Comparison of ENCODE assay signal across 22 cellular contexts in the genomic region with DNA sequence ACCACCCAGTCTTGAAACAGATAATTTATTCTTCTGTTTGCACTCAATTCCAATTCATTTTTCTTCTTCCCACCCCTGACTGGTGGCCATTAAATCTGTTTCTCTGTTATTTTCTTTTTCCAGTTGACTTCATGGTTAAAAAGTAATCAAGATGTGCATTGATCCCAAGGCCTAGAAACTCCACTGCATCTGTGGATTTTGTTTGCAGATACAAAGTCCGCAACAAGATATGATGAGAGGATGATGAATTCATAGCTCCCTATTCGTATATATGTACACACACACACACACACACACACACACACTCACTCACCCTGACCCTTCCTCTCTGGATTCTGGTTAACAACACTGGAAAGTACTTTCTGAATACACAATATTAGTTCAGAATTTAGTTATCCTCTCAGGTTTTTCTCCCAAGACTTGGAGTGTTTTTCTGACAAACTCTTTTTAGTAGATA. TPM values are rescaled to one million over a fixed set of nuclear protein-coding genes. Genes with fewer than 3 reads are reported as not detected.
A peak's percentile ranks its signal among the peaks of the same experiment; 100 is the strongest.
DNase-seq lines count a peak whose midpoint lies in the region; ATAC-seq and TF ChIP-seq lines count a peak whose summit lies in the region.
"Had no signal": no experiment of that assay in that cellular context is flagged by ENCODE, and none has a peak within 500 bp of the region (broad histone marks: within the 10 kb centered on the region; RNA-seq: fewer than 3 reads in every experiment).

No MANE protein-coding gene starts in this region.

- no peak for ATAC-seq in WTC11
- ATAC-seq in left colon = peak; percentile 76
- no peak for ATAC-seq in activated CD4-positive, alpha-beta T cell treated with anti-CD3 and anti-CD28 coated beads for 36 hours
- ATAC-seq: GM12878 had no signal

- CTCF ChIA-PET in WTC11 (lab: Charles Lee) = no interaction called here
- CTCF ChIA-PET in activated CD4-positive, alpha-beta T cell treated with anti-CD3 and anti-CD28 coated beads for 36 hours (lab: Charles Lee) = interaction anchor here (1.6 kb wide), 1 partner anchor 13 kb away, joined by 4 read pairs; no protein-coding TSS in a partner anchor

- no peak for TF ChIP-seq CTCF in WTC11 (IDR thresholded peaks at IDR 0.05)

- H3K36me3 Mint-ChIP-seq in WTC11 = peaks cover 7% of the 10 kb centered on the region
- peaks cover 35% of the 10 kb centered on the region for H3K36me3 Mint-ChIP-seq in activated CD4-positive, alpha-beta T cell treated with anti-CD3 and anti-CD28 coated beads for 36 hours (ENCODE audit: low read depth)

- H3K27ac Mint-ChIP-seq in WTC11 = no peak overlapping the region
- H3K27ac Mint-ChIP-seq in activated CD4-positive, alpha-beta T cell treated with anti-CD3 and anti-CD28 coated beads for 36 hours = no peak overlapping the region

- H3K27me3 Mint-ChIP-seq in WTC11 (ENCODE audit: low read depth) = no peaks in the 10 kb centered on the region
- no peaks in the 10 kb centered on the region for H3K27me3 Mint-ChIP-seq in activated CD4-positive, alpha-beta T cell treated with anti-CD3 and anti-CD28 coated beads for 36 hours

- DNase-seq in COLO668 (lab: John Stamatoyannopoulos, UW; ENCODE audit: unreplicated experiment) = peak; percentile 1
- DNase-seq in WTC11 (ENCODE audit: low spot score) = no peak
- no peak for DNase-seq in left colon
- DNase-seq in mucosa of gallbladder (ENCODE audit: low spot score) = peak; percentile 40
- no peak for DNase-seq in posterior vena cava (ENCODE audit: low spot score)
- no peak for DNase-seq in retina
- no peak for DNase-seq in activated CD4-positive, alpha-beta T cell treated with anti-CD3 and anti-CD28 coated beads for 36 hours
- DNase-seq: HCEC 1CT, IMR-90, KG1, MM.1S, NCI-H1048, NCI-H1417, NCI-H1694, NCI-H2029 treated with DMSO at 0.1 percent for 48 hours, NCI-H526 treated with DMSO at 0.1 percent for 48 hours, Right ventricle myocardium superior, RPMI8226 had no signal

- intact Hi-C loops in left colon (cut with DNase I, micrococcal nuclease) (loop anchor here in 1 of 2 donors (10.0 kb wide), 1 partner anchor 149 kb away; no protein-coding TSS in a partner anchor), posterior vena cava (cut with DNase I) (no loop called here)
- intact Hi-C loops in activated CD4-positive, alpha-beta T cell treated with anti-CD3 and anti-CD28 coated beads for 36 hours (cut with DNase I, micrococcal nuclease) = no loop called here

- H3K4me1 Mint-ChIP-seq in WTC11 = no peaks in the 10 kb centered on the region
- H3K4me1 Mint-ChIP-seq in activated CD4-positive, alpha-beta T cell treated with anti-CD3 and anti-CD28 coated beads for 36 hours = no peaks in the 10 kb centered on the region

- H3K4me3 Mint-ChIP-seq in WTC11 = no peak overlapping the region
- H3K4me3 Mint-ChIP-seq in activated CD4-positive, alpha-beta T cell treated with anti-CD3 and anti-CD28 coated beads for 36 hours = no peak overlapping the region

- POLR2A ChIA-PET in WTC11 (lab: Charles Lee) = no interaction called here
- POLR2A ChIA-PET in activated CD4-positive, alpha-beta T cell treated with anti-CD3 and anti-CD28 coated beads for 36 hours (lab: Charles Lee) = no interaction called here

- H3K9me3 Mint-ChIP-seq in WTC11 = no peaks in the 10 kb centered on the region
- H3K9me3 Mint-ChIP-seq in activated CD4-positive, alpha-beta T cell treated with anti-CD3 and anti-CD28 coated beads for 36 hours (ENCODE audit: low read depth) = no peaks in the 10 kb centered on the region

TF ChIP-seq in WTC11, 78 proteins besides CTCF, POLR2A, EP300 and RAD21:
- TF ChIP-seq IRF2 (CRISPR knock-in tag; IDR thresholded peaks at IDR 0.05; ENCODE audit: borderline replicate concordance, low read depth) (no peak), GABPB1 (CRISPR knock-in tag; IDR thresholded peaks at IDR 0.05) (peak; percentile 42; the same call in 1 of the 2 replicates), NR2C2 (CRISPR knock-in tag; IDR thresholded peaks at IDR 0.05) (no peak), ESRRA (CRISPR knock-in tag; IDR thresholded peaks at IDR 0.05; ENCODE audit: borderline replicate concordance) (no peak)

RNA-seq across cellular contexts. Expression of a gene that starts 52.4 kb away (rescaled TPM):
- total RNA-seq in WTC11 (2021) (not detected in 3 replicates), left colon (1 to 10 TPM in 1 of 2 donors, under 1 TPM in 1; 0.34 to 2.0 TPM), mucosa of gallbladder (1.6 TPM), posterior vena cava (1 to 10 TPM; 1.4 to 1.5 TPM)
- total RNA-seq in activated CD4-positive, alpha-beta T cell treated with anti-CD3 and anti-CD28 coated beads for 36 hours = under 1 TPM in 1 of 2 experiments, not detected in 1; 0.12 TPM
- total RNA-seq: H1, IMR-90, NCI-H460, SJSA1 had no signal

Comparison
In these comparisons a context has a peak if more than half of its experiments do, and no peak if none do; other contexts are left out.
1. DNase-seq: peak in COLO668 (single experiment) and mucosa of gallbladder (single experiment); none in WTC11 (single experiment), left colon (0 of 2), posterior vena cava (single experiment), retina (single experiment) and activated CD4-positive, alpha-beta T cell treated with anti-CD3 and anti-CD28 coated beads for 36 hours (single experiment).